ENCODE assay signal across 8 cellular contexts in the genomic region with DNA sequence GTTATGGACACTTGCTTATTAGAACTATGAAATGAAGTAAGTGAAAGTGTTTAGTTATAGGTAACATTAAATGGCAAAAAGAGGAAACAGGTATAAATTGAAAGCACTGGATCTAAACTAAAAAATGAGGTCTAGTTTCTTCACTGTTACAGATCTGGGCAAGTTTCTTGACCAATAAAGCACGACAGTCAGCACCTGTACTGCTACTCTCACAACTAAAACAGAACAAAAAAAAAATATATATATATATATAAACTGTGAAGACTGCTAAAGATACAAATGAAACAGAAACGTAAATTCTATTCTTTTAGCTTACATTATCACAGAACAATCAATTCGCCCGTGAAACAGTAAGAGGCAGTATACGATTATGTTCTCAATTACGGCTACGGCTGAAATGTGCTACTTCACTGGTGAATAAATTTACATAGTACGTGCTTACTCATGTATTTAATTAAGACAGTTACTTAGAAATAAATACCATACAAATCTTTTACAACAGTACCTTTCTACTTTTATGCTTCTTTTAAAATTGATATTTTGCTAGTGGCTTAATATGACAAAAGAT. TPM values are rescaled to one million over a fixed set of nuclear protein-coding genes. Genes with fewer than 3 reads are reported as not detected.
DNase-seq lines count a peak whose midpoint lies in the region; ATAC-seq, FAIRE-seq and TF ChIP-seq lines count a peak whose summit lies in the region.

No MANE protein-coding gene starts in this region.

- H3K27me3 Mint-ChIP-seq in IgD-negative memory B cell (peaks cover 1% of the 10 kb centered on the region), osteocyte (ENCODE audit: unreplicated experiment) (no peaks in the 10 kb centered on the region)
- no peaks in the 10 kb centered on the region for H3K27me3 Mint-ChIP-seq in effector memory CD8-positive, alpha-beta T cell

- DNase-seq in T47D (ENCODE audit: low read depth in 1 of 2, low spot score in 1 of 2) (peak; percentile 18 to 76), osteocyte (ENCODE audit: extremely low spot score, unreplicated experiment) (no peak), urothelium cell line (ENCODE audit: low spot score) (no peak), GOT3 (lab: John Stamatoyannopoulos, UW) (no peak)
- DNase-seq in effector memory CD8-positive, alpha-beta T cell = no peak

- H3K36me3 Mint-ChIP-seq in IgD-negative memory B cell (peaks cover 3% of the 10 kb centered on the region), osteocyte (ENCODE audit: unreplicated experiment) (peaks cover 10% of the 10 kb centered on the region)
- peaks cover 17% of the 10 kb centered on the region for H3K36me3 Mint-ChIP-seq in effector memory CD8-positive, alpha-beta T cell (ENCODE audit: insufficient read depth)

- ATAC-seq in GM21423 (IDR thresholded peaks at IDR 0.05; ENCODE audit: unreplicated experiment) = peak; percentile 28
- no peak for ATAC-seq in effector memory CD8-positive, alpha-beta T cell (replicated peaks)

- H3K27ac Mint-ChIP-seq in IgD-negative memory B cell (peak overlapping the region in 2 of 3 donors; percentile 23 to 53), osteocyte (ENCODE audit: unreplicated experiment) (peak overlapping the region; percentile 75)
- no peak overlapping the region for H3K27ac Mint-ChIP-seq in effector memory CD8-positive, alpha-beta T cell

- H3K4me1 Mint-ChIP-seq in IgD-negative memory B cell (peaks cover 31 to 43% (median 36%) of the 10 kb centered on the region in 3 donors), osteocyte (ENCODE audit: unreplicated experiment) (peaks cover 14% of the 10 kb centered on the region)
- H3K4me1 Mint-ChIP-seq in effector memory CD8-positive, alpha-beta T cell (ENCODE audit: low read depth in 2 of 2) = peaks cover 30 to 36% of the 10 kb centered on the region in 2 donors

- H3K9me3 Mint-ChIP-seq in IgD-negative memory B cell (peaks cover 0 to 6% (median 0%) of the 10 kb centered on the region in 3 donors), osteocyte (ENCODE audit: unreplicated experiment) (no peaks in the 10 kb centered on the region)
- peaks cover under 1 to 8% of the 10 kb centered on the region in 2 donors for H3K9me3 Mint-ChIP-seq in effector memory CD8-positive, alpha-beta T cell

- in situ Hi-C loops in T47D (cut with HindIII; ENCODE audit: low pct_unique_long_range_greater_than_20kb, low sequenced_read_pairs) = no loop called here

- H3K4me3 Mint-ChIP-seq in IgD-negative memory B cell (peak overlapping the region; percentile 53 to 87 (median 68)), osteocyte (ENCODE audit: unreplicated experiment) (peak overlapping the region; percentile 77)
- H3K4me3 Mint-ChIP-seq in effector memory CD8-positive, alpha-beta T cell = peak overlapping the region in 1 of 2 donors; percentile 14

- no peak for FAIRE-seq in urothelium cell line (lab: Jason Lieb, UNC)

- TF ChIP-seq CTCF in GM12874 (IDR thresholded peaks at IDR 0.05; ENCODE audit: insufficient read depth, low read depth, low read length) = peak; percentile 19; the same call in 1 of the 2 replicates
- TF ChIP-seq CTCF in osteocyte (IDR thresholded peaks at IDR 0.05) = peak; percentile 57

RNA-seq across cellular contexts. Expression of gene AHR, which starts 4.2 kb away (rescaled TPM):
- 5.8 TPM for polyA plus RNA-seq in IgD-negative memory B cell
- 270 and 275 TPM in 2 replicates for total RNA-seq in osteocyte

Comparison
In these comparisons a context has a peak if more than half of its experiments do, and no peak if none do; other contexts are left out.
1. H3K27ac Mint-ChIP-seq: peak in IgD-negative memory B cell (2 of 3) and osteocyte (single experiment); none in effector memory CD8-positive, alpha-beta T cell (0 of 2).
2. DNase-seq: peak in T47D (2 of 2); none in osteocyte (single experiment), effector memory CD8-positive, alpha-beta T cell (0 of 3), urothelium cell line (single experiment) and GOT3 (single experiment).